In genomic region chr6:110877569-110877968, GRCh38 we compare ENCODE assay signal across 8 cellular contexts. TPM values are rescaled to one million over a fixed set of nuclear protein-coding genes. Genes with fewer than 3 reads are reported as not detected.
A peak's percentile ranks its signal among the peaks of the same experiment; 100 is the strongest.
DNase-seq lines count a peak whose midpoint lies in the region; ATAC-seq lines count a peak whose summit lies in the region.

No MANE protein-coding gene starts in this region.

- peaks cover 55% of the 10 kb centered on the region for H3K4me1 Mint-ChIP-seq in T-helper 1 cell treated with Interleukin-12 subunit alpha and Interleukin-12 subunit beta and Interleukin-4 antibody, amounts not matched to agents 30 μg/mL and 1 μg/mL, for 36 hours (ENCODE audit: low read depth)
- peaks cover 36% of the 10 kb centered on the region for H3K4me1 Mint-ChIP-seq in activated T-helper 17 cell treated with anti-CD3 and anti-CD28 coated beads, Interleukin-2, amount 50 U/mL, for 72 hours
- peaks cover 36 to 65% of the 10 kb centered on the region in 2 donors for H3K4me1 Mint-ChIP-seq in stimulated activated naive B cell treated with anti-CD40 and anti-IgM and Interleukin-4, amounts not matched to agents 10 μg/mL and 1 μg/mL and 100 μg/mL, for 72 hours

- H3K36me3 Mint-ChIP-seq in T-helper 1 cell treated with Interleukin-12 subunit alpha and Interleukin-12 subunit beta and Interleukin-4 antibody, amounts not matched to agents 30 μg/mL and 1 μg/mL, for 36 hours (ENCODE audit: low read depth), result peaks cover 5% of the 10 kb centered on the region
- peaks cover 76% of the 10 kb centered on the region for H3K36me3 Mint-ChIP-seq in activated T-helper 17 cell treated with anti-CD3 and anti-CD28 coated beads, Interleukin-2, amount 50 U/mL, for 72 hours (ENCODE audit: low read depth)
- H3K36me3 Mint-ChIP-seq in stimulated activated naive B cell treated with anti-CD40 and anti-IgM and Interleukin-4, amounts not matched to agents 10 μg/mL and 1 μg/mL and 100 μg/mL, for 72 hours, result peaks cover 10 to 22% of the 10 kb centered on the region in 2 donors

- H3K4me3 ChIP-seq in iPS-11a (ENCODE audit: low read depth, low read length), result peak overlapping the region; percentile 98

- no peak for ATAC-seq in activated T-helper 17 cell treated with anti-CD3 and anti-CD28 coated beads, Interleukin-2, amount 50 U/mL, for 72 hours (replicated peaks)
- no peak for ATAC-seq in stimulated activated naive B cell treated with anti-CD40 and anti-IgM and Interleukin-4, amounts not matched to agents 10 μg/mL and 1 μg/mL and 100 μg/mL, for 72 hours (replicated peaks)
- no peak for ATAC-seq in HG02840 (IDR thresholded peaks at IDR 0.05; ENCODE audit: low FRiP score, unreplicated experiment)

- H3K4me3 Mint-ChIP-seq in T-helper 1 cell treated with Interleukin-12 subunit alpha and Interleukin-12 subunit beta and Interleukin-4 antibody, amounts not matched to agents 30 μg/mL and 1 μg/mL, for 36 hours, result peak overlapping the region; percentile 87
- H3K4me3 Mint-ChIP-seq in activated T-helper 17 cell treated with anti-CD3 and anti-CD28 coated beads, Interleukin-2, amount 50 U/mL, for 72 hours, result peak overlapping the region; percentile 96
- H3K4me3 Mint-ChIP-seq in stimulated activated naive B cell treated with anti-CD40 and anti-IgM and Interleukin-4, amounts not matched to agents 10 μg/mL and 1 μg/mL and 100 μg/mL, for 72 hours, result peak overlapping the region; percentile 97 to 100

- no peaks in the 10 kb centered on the region for H3K27me3 Mint-ChIP-seq in T-helper 1 cell treated with Interleukin-12 subunit alpha and Interleukin-12 subunit beta and Interleukin-4 antibody, amounts not matched to agents 30 μg/mL and 1 μg/mL, for 36 hours (ENCODE audit: low read depth)
- no peaks in the 10 kb centered on the region for H3K27me3 Mint-ChIP-seq in activated T-helper 17 cell treated with anti-CD3 and anti-CD28 coated beads, Interleukin-2, amount 50 U/mL, for 72 hours
- no peaks in the 10 kb centered on the region for H3K27me3 Mint-ChIP-seq in stimulated activated naive B cell treated with anti-CD40 and anti-IgM and Interleukin-4, amounts not matched to agents 10 μg/mL and 1 μg/mL and 100 μg/mL, for 72 hours

- no peaks in the 10 kb centered on the region for H3K9me3 Mint-ChIP-seq in T-helper 1 cell treated with Interleukin-12 subunit alpha and Interleukin-12 subunit beta and Interleukin-4 antibody, amounts not matched to agents 30 μg/mL and 1 μg/mL, for 36 hours
- no peaks in the 10 kb centered on the region for H3K9me3 Mint-ChIP-seq in activated T-helper 17 cell treated with anti-CD3 and anti-CD28 coated beads, Interleukin-2, amount 50 U/mL, for 72 hours
- H3K9me3 Mint-ChIP-seq in stimulated activated naive B cell treated with anti-CD40 and anti-IgM and Interleukin-4, amounts not matched to agents 10 μg/mL and 1 μg/mL and 100 μg/mL, for 72 hours, result no peaks in the 10 kb centered on the region

- DNase-seq in T-helper 1 cell (no peak), NCI-H526 treated with DMSO at 0.1 percent for 48 hours (lab: John Stamatoyannopoulos, UW) (no peak)
- no peak for DNase-seq in stimulated activated naive B cell treated with anti-CD40 and anti-IgM and Interleukin-4, amounts not matched to agents 10 μg/mL and 1 μg/mL and 100 μg/mL, for 72 hours
- no peak for DNase-seq in stimulated activated CD4-positive, alpha-beta T cell treated with anti-CD3 and anti-CD28 coated beads, Interleukin-1b, Interleukin-23, amount 100 ng/mL, for 48 hours

- peak overlapping the region; percentile 98 for H3K27ac Mint-ChIP-seq in T-helper 1 cell treated with Interleukin-12 subunit alpha and Interleukin-12 subunit beta and Interleukin-4 antibody, amounts not matched to agents 30 μg/mL and 1 μg/mL, for 36 hours
- peak overlapping the region; percentile 96 for H3K27ac Mint-ChIP-seq in activated T-helper 17 cell treated with anti-CD3 and anti-CD28 coated beads, Interleukin-2, amount 50 U/mL, for 72 hours
- peak overlapping the region; percentile 99 for H3K27ac Mint-ChIP-seq in stimulated activated naive B cell treated with anti-CD40 and anti-IgM and Interleukin-4, amounts not matched to agents 10 μg/mL and 1 μg/mL and 100 μg/mL, for 72 hours

RNA-seq across cellular contexts. Expression of gene AMD1, which starts 3.0 kb away (rescaled TPM):
- 10 to 100 TPM; 49.8 to 92.9 TPM for total RNA-seq in activated T-helper 17 cell treated with anti-CD3 and anti-CD28 coated beads, Interleukin-2, amount 50 U/mL, for 72 hours
